9 cellular contexts compared by ENCODE assay signal in genomic region chr2:159613515-159614336, GRCh38. TPM values are rescaled to one million over a fixed set of nuclear protein-coding genes. Genes with fewer than 3 reads are reported as not detected.
DNase-seq lines count a peak whose midpoint lies in the region; ATAC-seq and TF ChIP-seq lines count a peak whose summit lies in the region.
"Had no signal": no experiment of that assay in that cellular context is flagged by ENCODE, and none has a peak within 500 bp of the region (broad histone marks: within the 10 kb centered on the region; RNA-seq: fewer than 3 reads in every experiment).

No MANE protein-coding gene starts in this region.

- no peaks in the 10 kb centered on the region for H3K9me3 Mint-ChIP-seq in nephron
- H3K9me3 Mint-ChIP-seq: stimulated activated naive CD8-positive, alpha-beta T cell treated with anti-CD3 and anti-CD28 coated beads, Interleukin-15, Interleukin-2, amounts not matched to agents 100 ng/mL and 50 ng/mL, for 24 hours had no signal

- H3K4me3 ChIP-seq in GM12864 (ENCODE audit: low read depth, low read length) = peak overlapping the region; percentile 26

- no peaks in the 10 kb centered on the region for H3K27me3 Mint-ChIP-seq in nephron (ENCODE audit: low read depth)

- H3K36me3 Mint-ChIP-seq in nephron (ENCODE audit: low read depth) = no peaks in the 10 kb centered on the region

- peak overlapping the region; percentile 83 to 93 (median 91) for H3K4me3 Mint-ChIP-seq in nephron

- DNase-seq in GM12864 (ENCODE audit: low read depth) (no peak), NCI-H446 treated with DMSO at 0.1 percent for 48 hours (lab: John Stamatoyannopoulos, UW) (peak; percentile 25), dermis blood vessel endothelial cell (peak; percentile 64), sciatic nerve (ENCODE audit: low spot score) (no peak), NAMALWA (ENCODE audit: low spot score) (no peak)

- peak overlapping the region; percentile 99 to 100 (median 99) for H3K27ac Mint-ChIP-seq in nephron
- H3K27ac Mint-ChIP-seq: stimulated activated naive CD8-positive, alpha-beta T cell treated with anti-CD3 and anti-CD28 coated beads, Interleukin-15, Interleukin-2, amounts not matched to agents 100 ng/mL and 50 ng/mL, for 24 hours had no signal

- intact Hi-C loops in sciatic nerve (cut with DNase I) = no loop called here

- TF ChIP-seq CTCF in GM12864 (IDR thresholded peaks at IDR 0.05; ENCODE audit: low read depth, low read length, missing control alignments) (no peak), nephron (IDR thresholded peaks at IDR 0.05; ENCODE audit: unreplicated experiment in 3 of 3) (no peak)

- H3K4me1 Mint-ChIP-seq in nephron = peaks cover 53% of the 10 kb centered on the region

- ATAC-seq in sciatic nerve = no peak
- no peak for ATAC-seq in HG02571 (IDR thresholded peaks at IDR 0.05; ENCODE audit: unreplicated experiment)
- ATAC-seq in HG02798 (IDR thresholded peaks at IDR 0.05; ENCODE audit: poor library complexity, unreplicated experiment) = no peak

RNA-seq across cellular contexts. Expression of gene BAZ2B, which starts 2.6 kb away (rescaled TPM):
- total RNA-seq in dermis blood vessel endothelial cell (132 and 133 TPM in 2 replicates), sciatic nerve (139 TPM)

Comparison
In these comparisons a context has a peak if more than half of its experiments do, and no peak if none do; other contexts are left out.
1. DNase-seq: peak in NCI-H446 treated with DMSO at 0.1 percent for 48 hours (single experiment) and dermis blood vessel endothelial cell (single experiment); none in GM12864 (single experiment), sciatic nerve (single experiment) and NAMALWA (single experiment).